In genomic region chr4:38837849-38838248, GRCh38 we compare ENCODE assay signal across 1 cellular context.
TF ChIP-seq lines count a peak whose summit lies in the region.

No MANE protein-coding gene starts in this region.

TF ChIP-seq in K562, 482 proteins besides CTCF, POLR2A, EP300 and RAD21:
- TF ChIP-seq FOSL1 (tag; conservative IDR thresholded peaks at IDR 0.05), result 0 out of 2 replicates have a peak, but pooled peaks have one; percentile 12
- TF ChIP-seq AFF1 (IDR thresholded peaks at IDR 0.05; ENCODE audit: low read depth in 1 of 2, partially characterized antibody in 2 of 2), result no peak
